1 cellular context compared by ENCODE assay signal in the genomic region with DNA sequence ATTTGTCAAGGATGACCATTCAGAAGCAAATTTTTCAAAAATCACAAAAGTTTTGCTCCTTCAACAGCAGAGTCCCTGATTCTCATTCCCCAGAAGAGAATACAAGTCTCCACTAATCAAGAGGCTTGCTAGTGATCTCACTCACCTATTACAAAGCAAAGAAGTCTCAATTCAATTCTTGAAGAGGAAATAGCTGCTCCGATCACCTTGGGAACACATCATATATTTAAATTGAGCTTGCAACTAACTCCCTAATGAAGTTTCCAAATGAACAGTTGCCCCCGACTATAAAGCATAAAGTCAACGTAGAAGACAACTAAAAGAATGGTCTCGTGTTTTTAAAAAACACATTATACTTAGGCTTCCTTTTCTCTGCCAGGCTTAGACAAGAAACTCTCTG.
TF ChIP-seq lines count a peak whose summit lies in the region.

No MANE protein-coding gene starts in this region.

TF ChIP-seq in GM23338, 12 proteins besides CTCF, POLR2A, EP300 and RAD21 (continued from another document):
- TF ChIP-seq, protein P1, sequence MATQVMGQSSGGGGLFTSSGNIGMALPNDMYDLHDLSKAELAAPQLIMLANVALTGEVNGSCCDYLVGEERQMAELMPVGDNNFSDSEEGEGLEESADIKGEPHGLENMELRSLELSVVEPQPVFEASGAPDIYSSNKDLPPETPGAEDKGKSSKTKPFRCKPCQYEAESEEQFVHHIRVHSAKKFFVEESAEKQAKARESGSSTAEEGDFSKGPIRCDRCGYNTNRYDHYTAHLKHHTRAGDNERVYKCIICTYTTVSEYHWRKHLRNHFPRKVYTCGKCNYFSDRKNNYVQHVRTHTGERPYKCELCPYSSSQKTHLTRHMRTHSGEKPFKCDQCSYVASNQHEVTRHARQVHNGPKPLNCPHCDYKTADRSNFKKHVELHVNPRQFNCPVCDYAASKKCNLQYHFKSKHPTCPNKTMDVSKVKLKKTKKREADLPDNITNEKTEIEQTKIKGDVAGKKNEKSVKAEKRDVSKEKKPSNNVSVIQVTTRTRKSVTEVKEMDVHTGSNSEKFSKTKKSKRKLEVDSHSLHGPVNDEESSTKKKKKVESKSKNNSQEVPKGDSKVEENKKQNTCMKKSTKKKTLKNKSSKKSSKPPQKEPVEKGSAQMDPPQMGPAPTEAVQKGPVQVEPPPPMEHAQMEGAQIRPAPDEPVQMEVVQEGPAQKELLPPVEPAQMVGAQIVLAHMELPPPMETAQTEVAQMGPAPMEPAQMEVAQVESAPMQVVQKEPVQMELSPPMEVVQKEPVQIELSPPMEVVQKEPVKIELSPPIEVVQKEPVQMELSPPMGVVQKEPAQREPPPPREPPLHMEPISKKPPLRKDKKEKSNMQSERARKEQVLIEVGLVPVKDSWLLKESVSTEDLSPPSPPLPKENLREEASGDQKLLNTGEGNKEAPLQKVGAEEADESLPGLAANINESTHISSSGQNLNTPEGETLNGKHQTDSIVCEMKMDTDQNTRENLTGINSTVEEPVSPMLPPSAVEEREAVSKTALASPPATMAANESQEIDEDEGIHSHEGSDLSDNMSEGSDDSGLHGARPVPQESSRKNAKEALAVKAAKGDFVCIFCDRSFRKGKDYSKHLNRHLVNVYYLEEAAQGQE (IDR thresholded peaks at IDR 0.05; ENCODE audit: unreplicated experiment), result no peak
- no peak for TF ChIP-seq EZH2 (IDR thresholded peaks at IDR 0.05; ENCODE audit: low read depth, unreplicated experiment)
- TF ChIP-seq EZH2phosphoT487 (IDR thresholded peaks at IDR 0.05; ENCODE audit: unreplicated experiment), result no peak
TF ChIP-seq in GM23338: peak in this region for 0.
